ENCODE assay signal across 16 cellular contexts in the genomic region with DNA sequence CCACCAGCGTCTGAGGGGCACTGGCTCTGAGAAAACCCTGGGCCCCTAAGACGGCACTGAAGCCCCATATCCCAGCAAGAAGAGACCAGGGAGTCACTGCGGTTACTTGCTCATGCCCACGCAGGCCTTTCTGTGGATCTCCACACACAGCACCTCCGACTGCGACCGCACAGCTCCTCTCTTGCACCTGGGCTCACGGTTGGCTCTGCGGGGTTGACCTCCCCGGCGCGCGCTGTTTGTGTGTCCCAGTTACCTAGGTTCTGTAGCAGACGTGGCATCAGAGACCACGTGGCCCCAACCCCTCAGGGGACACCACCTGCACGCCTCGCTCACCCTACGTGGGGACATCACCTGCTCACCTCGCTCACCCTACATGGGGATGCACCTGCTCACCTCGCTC. TPM values are rescaled to one million over a fixed set of nuclear protein-coding genes. Genes with fewer than 3 reads are reported as not detected.
DNase-seq lines count a peak whose midpoint lies in the region; ATAC-seq and TF ChIP-seq lines count a peak whose summit lies in the region.
"Had no signal": no experiment of that assay in that cellular context is flagged by ENCODE, and none has a peak within 500 bp of the region (broad histone marks: within the 10 kb centered on the region; RNA-seq: fewer than 3 reads in every experiment).

No MANE protein-coding gene starts in this region.

- peak; percentile 4 for DNase-seq in BE2C
- DNase-seq in NCI-H774 (lab: John Stamatoyannopoulos, UW), result peak; percentile 87
- peak; percentile 46 for DNase-seq in cardiac septum (ENCODE audit: low spot score)
- peak; percentile 80 for DNase-seq in posterior vena cava (ENCODE audit: low spot score)
- DNase-seq in NCI-H1105 treated with DMSO at 0.1 percent for 48 hours (lab: John Stamatoyannopoulos, UW), result no peak
- DNase-seq in COLO829 (ENCODE audit: low spot score), result no peak
- no peak for DNase-seq in smooth muscle cell (lab: John Stamatoyannopoulos, UW; ENCODE audit: unreplicated experiment)
- DNase-seq: activated CD8-positive, alpha-beta T cell treated with anti-CD3 and anti-CD28 coated beads, Interleukin-2, amount 10 ng/mL, durations not matched to agents 7 days and 5 days; amniotic stem cell; CD4-positive, CD25-positive, alpha-beta regulatory T cell; cortex of kidney; KG1; NCI-H2029; stimulated activated CD4-positive, alpha-beta T cell treated with anti-CD3 and anti-CD28 coated beads, Interleukin-1b, Interleukin-23, amount 100 ng/mL, for 48 hours had no signal

- peaks cover 100% of the 10 kb centered on the region for H3K79me2 ChIP-seq in smooth muscle cell (ENCODE audit: low read depth)

- TF ChIP-seq CTCF in BE2C (IDR thresholded peaks at IDR 0.05; ENCODE audit: low read depth, low read length) (no peak), smooth muscle cell (IDR thresholded peaks at IDR 0.05; ENCODE audit: borderline replicate concordance, insufficient read depth, poor library complexity, severe bottlenecking) (no peak)

- ATAC-seq in HG03565 (IDR thresholded peaks at IDR 0.05; ENCODE audit: unreplicated experiment), result no peak
- ATAC-seq: activated CD8-positive, alpha-beta T cell treated with anti-CD3 and anti-CD28 coated beads, Interleukin-2, amount 10 ng/mL, durations not matched to agents 7 days and 5 days had no signal

- intact Hi-C loops in cardiac septum (cut with DNase I), result no loop called here
- intact Hi-C loops in posterior vena cava (cut with DNase I), result loop anchor here in 1 of 2 donors (1.0 kb wide), 1 partner anchor 22 kb away; no protein-coding TSS in a partner anchor

- H3F3A ChIP-seq in smooth muscle cell (ENCODE audit: low read depth), result no peaks in the 10 kb centered on the region

- no peak overlapping the region for H3K9ac ChIP-seq in smooth muscle cell (ENCODE audit: low read depth)

- H3K4me1 ChIP-seq in BE2C (no peaks in the 10 kb centered on the region), smooth muscle cell (ENCODE audit: low read depth) (peaks cover 21% of the 10 kb centered on the region)
- H3K4me1 ChIP-seq: pancreas had no signal

- H3K9me3 ChIP-seq in BE2C, result no peaks in the 10 kb centered on the region
- H3K9me3 ChIP-seq in smooth muscle cell (replicated peaks; ENCODE audit: low read depth), result no peaks in the 10 kb centered on the region
- H3K9me3 ChIP-seq: pancreas had no signal

- no peak overlapping the region for H3K4me2 ChIP-seq in smooth muscle cell

- over 99% methylated on average over 20 of the region's 20 CpGs for WGBS in smooth muscle cell (ENCODE audit: low lambda C conversion rate)

- H3K4me3 ChIP-seq in BE2C (ENCODE audit: low read depth, low read length), result no peak overlapping the region
- no peak overlapping the region for H3K4me3 ChIP-seq in smooth muscle cell
- H3K4me3 ChIP-seq: pancreas had no signal

- peaks cover 100% of the 10 kb centered on the region for H4K20me1 ChIP-seq in smooth muscle cell (ENCODE audit: low read depth)

- H3K27ac ChIP-seq in smooth muscle cell (ENCODE audit: low read depth), result no peak overlapping the region
- H3K27ac ChIP-seq: pancreas had no signal

- H3K27me3 ChIP-seq in BE2C (no peaks in the 10 kb centered on the region), smooth muscle cell (ENCODE audit: low read depth) (no peaks in the 10 kb centered on the region)
- H3K27me3 ChIP-seq: pancreas had no signal

- peaks cover 12% of the 10 kb centered on the region for H3K36me3 ChIP-seq in BE2C
- H3K36me3 ChIP-seq in smooth muscle cell (ENCODE audit: low read depth), result no peaks in the 10 kb centered on the region
- H3K36me3 ChIP-seq: pancreas had no signal

- no peak overlapping the region for H2AFZ ChIP-seq in smooth muscle cell (ENCODE audit: low read depth)

RNA-seq across cellular contexts. Expression of a gene that starts 12.7 kb away (rescaled TPM):
- 28.2 TPM for polyA plus RNA-seq in BE2C (2012; ENCODE audit: insufficient read depth, insufficient read length, low read depth)
- total RNA-seq in cardiac septum (14.7 TPM), posterior vena cava (10 to 100 TPM; 30.8 to 36.9 TPM), smooth muscle cell (42.7 and 52.0 TPM in 2 replicates)
- 50.1 and 55.7 TPM in 2 replicates for polyA plus RNA-seq in smooth muscle cell

Comparison
In these comparisons a context has a peak if more than half of its experiments do, and no peak if none do; other contexts are left out.
1. DNase-seq: peak in BE2C (single experiment), NCI-H774 (single experiment), cardiac septum (single experiment) and posterior vena cava (single experiment); none in NCI-H1105 treated with DMSO at 0.1 percent for 48 hours (single experiment), COLO829 (single experiment) and smooth muscle cell (single experiment).